ENCODE assay signal across 32 cellular contexts in genomic region chr18:1542230-1542774, GRCh38.
"Had no signal": no experiment of that assay in that cellular context is flagged by ENCODE, and none has a peak within 500 bp of the region (broad histone marks: within the 10 kb centered on the region; RNA-seq: fewer than 3 reads in every experiment).

No MANE protein-coding gene starts in this region.

- H2AFZ ChIP-seq: hepatocyte had no signal

- H3K36me3 ChIP-seq: adrenal gland, esophagus muscularis mucosa, gastrocnemius medialis, heart right ventricle, WERI-Rb-1 had no signal

- H3K4me2 ChIP-seq: hepatocyte had no signal

- H3K4me3 ChIP-seq: adrenal gland, body of pancreas, esophagus muscularis mucosa, gastrocnemius medialis, heart right ventricle, hepatocyte had no signal

- DNase-seq: activated B cell treated with CpG ODN at 0.5 μM for 24 hours; activated CD4-positive, alpha-beta memory T cell treated with anti-CD3 and anti-CD28 coated beads for 36 hours; activated CD4-positive, alpha-beta T cell treated with anti-CD3 and anti-CD28 coated beads for 48 hours; activated CD8-positive, alpha-beta memory T cell treated with anti-CD3 and anti-CD28 coated beads, Interleukin-2, amount 10 ng/mL, durations not matched to agents 7 days and 5 days; activated CD8-positive, alpha-beta memory T cell treated with anti-CD3 and anti-CD28 coated beads, Interleukin-2, amount 50 U/mL, for 4 hours; activated CD8-positive, alpha-beta T cell treated with anti-CD3 and anti-CD28 coated beads, Interleukin-2, amount 10 ng/mL, durations not matched to agents 7 days and 5 days; activated effector memory CD4-positive, alpha-beta T cell treated with anti-CD3 and anti-CD28 coated beads, Interleukin-2, amount 50 U/mL, for 16 hours; activated naive CD4-positive, alpha-beta T cell treated with anti-CD3 and anti-CD28 coated beads for 36 hours; activated naive CD8-positive, alpha-beta T cell treated with anti-CD3 and anti-CD28 coated beads for 36 hours; activated naive CD8-positive, alpha-beta T cell treated with anti-CD3 and anti-CD28 coated beads, Interleukin-2, amount 50 U/mL, for 24 hours; activated T-cell treated with anti-CD3 and anti-CD28 coated beads, Interleukin-2, amount 50 U/mL, for 1 hour; activated T-cell treated with anti-CD3 and anti-CD28 coated beads, Interleukin-2, amount 50 U/mL, for 48 hours; adrenal gland; amygdala; aorta; body of pancreas; caudate nucleus; cortex of kidney; dermis blood vessel endothelial cell; effector CD4-positive, alpha-beta T cell; effector memory CD8-positive, alpha-beta T cell; erythroblast; foreskin keratinocyte; gastrocnemius medialis; glutamatergic neuron; heart right ventricle; T1000; WERI-Rb-1 had no signal

- ATAC-seq: activated CD4-positive, CD25-positive, alpha-beta regulatory T cell treated with anti-CD3 and anti-CD28 coated beads, Interleukin-2, amount 50 U/mL, for 24 hours; activated CD8-positive, alpha-beta memory T cell treated with anti-CD3 and anti-CD28 coated beads, Interleukin-2, amount 10 ng/mL, durations not matched to agents 7 days and 5 days; activated CD8-positive, alpha-beta T cell treated with anti-CD3 and anti-CD28 coated beads, Interleukin-2, amount 10 ng/mL, durations not matched to agents 7 days and 5 days; activated naive CD8-positive, alpha-beta T cell treated with anti-CD3 and anti-CD28 coated beads, Interleukin-2, amount 50 U/mL, for 24 hours; body of pancreas; effector memory CD8-positive, alpha-beta T cell; foreskin keratinocyte; gastrocnemius medialis; heart right ventricle had no signal

- H3K27me3 ChIP-seq: adrenal gland, body of pancreas, esophagus muscularis mucosa, foreskin keratinocyte, gastrocnemius medialis, hepatocyte had no signal

- H3K9me3 ChIP-seq: adrenal gland, body of pancreas, esophagus muscularis mucosa, gastrocnemius medialis, heart right ventricle had no signal

- H3K27ac ChIP-seq: adrenal gland, body of pancreas, esophagus muscularis mucosa, foreskin keratinocyte, gastrocnemius medialis, heart right ventricle, hepatocyte, WERI-Rb-1 had no signal

- H3K79me2 ChIP-seq: hepatocyte had no signal

- H3K4me1 ChIP-seq: adrenal gland, body of pancreas, esophagus muscularis mucosa, foreskin keratinocyte, gastrocnemius medialis, heart right ventricle had no signal

- FAIRE-seq: colon had no signal
